Comparison of ENCODE assay signal across 9 cellular contexts in genomic region chr6:83861077-83861476, GRCh38.
A peak's percentile ranks its signal among the peaks of the same experiment; 100 is the strongest.
DNase-seq lines count a peak whose midpoint lies in the region; ATAC-seq and TF ChIP-seq lines count a peak whose summit lies in the region.
"Had no signal": no experiment of that assay in that cellular context is flagged by ENCODE, and none has a peak within 500 bp of the region (broad histone marks: within the 10 kb centered on the region; RNA-seq: fewer than 3 reads in every experiment).

No MANE protein-coding gene starts in this region.

- H3K79me2 ChIP-seq in DND-41 (ENCODE audit: insufficient read depth, low read length) = peaks cover 36% of the 10 kb centered on the region
- peaks cover 13% of the 10 kb centered on the region; the same call in 1 of the 2 replicates for H3K79me2 ChIP-seq in KMS-11 (ENCODE audit: insufficient read depth, low read depth)

- DNase-seq in DND-41 (no peak), nephron progenitor cell (no peak), GM10248 (ENCODE audit: extremely low spot score) (no peak)
- DNase-seq: NCI-H1436, SHP77 treated with DMSO at 0.1 percent for 48 hours had no signal

- POLR2A ChIA-PET in GM10248 (lab: Yijun Ruan, JAX) = no interaction called here

- peak overlapping the region; percentile 99 for H3K4me3 Mint-ChIP-seq in activated naive CD8-positive, alpha-beta T cell
- peak overlapping the region; percentile 97 for H3K4me3 Mint-ChIP-seq in nephron progenitor cell

- H3K27me3 ChIP-seq in DND-41 (ENCODE audit: insufficient read depth, low read length, poor library complexity) (no peaks in the 10 kb centered on the region), KMS-11 (ENCODE audit: insufficient read depth, low read depth) (no peaks in the 10 kb centered on the region)

- peaks cover 40% of the 10 kb centered on the region for H3K4me1 Mint-ChIP-seq in activated naive CD8-positive, alpha-beta T cell (ENCODE audit: low read depth)
- H3K4me1 Mint-ChIP-seq in nephron progenitor cell = peaks cover 16% of the 10 kb centered on the region

- CTCF ChIA-PET in GM10248 (lab: Yijun Ruan, JAX) = interaction anchor here (2.3 to 3.3 kb wide), 3 partner anchors 11 to 366 kb away, joined by 6 to 15 read pairs (median 11); partner anchors contain the start of gene CEP162

- no peaks in the 10 kb centered on the region for H3K27me3 Mint-ChIP-seq in activated naive CD8-positive, alpha-beta T cell
- H3K27me3 Mint-ChIP-seq in nephron progenitor cell (ENCODE audit: low read depth, poor library complexity) = peaks cover 14% of the 10 kb centered on the region

- peaks cover 12% of the 10 kb centered on the region for H3K36me3 Mint-ChIP-seq in activated naive CD8-positive, alpha-beta T cell
- H3K36me3 Mint-ChIP-seq in nephron progenitor cell (ENCODE audit: low read depth) = peaks cover 15% of the 10 kb centered on the region

- TF ChIP-seq CTCF in DND-41 (IDR thresholded peaks at IDR 0.05; ENCODE audit: borderline replicate concordance, extremely low read depth, low read length, poor library complexity, severe bottlenecking) (no peak), KMS-11 (conservative IDR thresholded peaks at IDR 0.05; ENCODE audit: low read depth, low read length) (no peak), nephron progenitor cell (IDR thresholded peaks at IDR 0.05) (no peak), GM10248 (IDR thresholded peaks at IDR 0.05; ENCODE audit: control extremely low read depth, extremely low read depth, low read depth, missing control alignments) (no peak)

- no peaks in the 10 kb centered on the region for H3K9me3 Mint-ChIP-seq in activated naive CD8-positive, alpha-beta T cell (ENCODE audit: low read depth)
- no peaks in the 10 kb centered on the region for H3K9me3 Mint-ChIP-seq in nephron progenitor cell

- no peaks in the 10 kb centered on the region for H3K9me3 ChIP-seq in DND-41 (ENCODE audit: insufficient read depth, low read length, severe bottlenecking)

- H3K9ac ChIP-seq in DND-41 (ENCODE audit: low read depth, low read length) (peak overlapping the region; percentile 62; the same call in 1 of the 2 replicates), KMS-11 (no peak overlapping the region)

- H3K4me1 ChIP-seq in DND-41 (ENCODE audit: insufficient read depth, low read length) (peaks cover 25% of the 10 kb centered on the region), KMS-11 (ENCODE audit: low read depth, poor library complexity, severe bottlenecking) (peaks cover 18% of the 10 kb centered on the region)

- peak overlapping the region; percentile 65 to 98; a peak in 3 of 4 replicates for H3K4me3 ChIP-seq in DND-41 (ENCODE audit: low read depth in 1 of 2, low read length in 2 of 2)
- H3K4me3 ChIP-seq in KMS-11 (IDR thresholded peaks at IDR 0.05; ENCODE audit: insufficient read depth, low read depth, low read length) = no peak overlapping the region

- H4K20me1 ChIP-seq in DND-41 (ENCODE audit: insufficient read depth, low read length) = peaks cover 3% of the 10 kb centered on the region
- H4K20me1 ChIP-seq in KMS-11 (ENCODE audit: insufficient read depth) = no peaks in the 10 kb centered on the region

- peak overlapping the region; percentile 97 for H3K4me2 ChIP-seq in DND-41 (ENCODE audit: insufficient read depth, low read length)
- H3K4me2 ChIP-seq in KMS-11 = peak overlapping the region; percentile 91

- peak overlapping the region; percentile 28 for H3K27ac Mint-ChIP-seq in activated naive CD8-positive, alpha-beta T cell
- H3K27ac Mint-ChIP-seq in nephron progenitor cell = no peak overlapping the region

- ATAC-seq in DND-41 (ENCODE audit: insufficient read depth, low read depth) (no peak), GM21576 (IDR thresholded peaks at IDR 0.05; ENCODE audit: unreplicated experiment) (no peak), GM21447 (IDR thresholded peaks at IDR 0.05; ENCODE audit: unreplicated experiment) (no peak)

- H3K36me3 ChIP-seq in DND-41 (ENCODE audit: insufficient read depth, low read length) (peaks cover 21% of the 10 kb centered on the region), KMS-11 (ENCODE audit: insufficient read depth) (no peaks in the 10 kb centered on the region)

- H3K27ac ChIP-seq in DND-41 (ENCODE audit: low read length) = no peak overlapping the region
- no peak overlapping the region for H3K27ac ChIP-seq in KMS-11

- H2AFZ ChIP-seq in DND-41 (ENCODE audit: low read depth, low read length) (no peak overlapping the region), KMS-11 (ENCODE audit: low read depth) (no peak overlapping the region)
